Comparison of ENCODE assay signal across 1 cellular context in the genomic region with DNA sequence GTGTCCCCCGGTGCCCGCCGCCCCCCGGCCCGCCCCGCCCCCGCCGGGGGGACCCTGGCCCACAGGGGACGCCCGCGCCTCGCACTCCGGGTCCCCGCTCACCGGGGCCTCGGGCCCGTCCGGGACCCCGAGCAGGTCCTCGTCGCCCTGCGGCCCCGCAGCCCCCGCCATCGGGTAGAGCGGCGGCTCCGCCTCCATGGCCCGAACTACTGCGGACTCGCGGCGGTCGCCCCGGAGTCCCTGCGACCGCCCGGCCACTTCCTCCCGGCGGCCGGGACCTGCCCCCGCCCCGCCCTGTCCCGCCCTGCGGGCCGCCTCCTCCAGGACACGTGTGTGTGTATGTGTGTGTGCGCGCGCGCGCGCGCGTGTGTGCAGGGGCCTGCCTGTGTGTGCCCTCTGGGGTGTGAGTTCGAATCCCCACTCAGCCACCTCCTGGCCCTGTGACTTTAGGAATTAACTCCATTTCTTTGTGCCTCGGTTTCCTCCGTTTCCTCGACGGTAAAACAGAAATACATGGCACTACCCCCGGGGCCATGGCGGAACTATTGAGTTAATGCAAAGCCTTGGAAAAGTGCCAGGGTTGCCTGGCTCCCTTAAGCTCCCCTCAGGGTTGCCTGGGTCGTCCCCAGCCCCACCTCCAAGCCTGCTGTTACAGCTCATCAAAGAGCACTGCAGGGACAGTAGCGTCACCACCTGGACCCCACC.
TF ChIP-seq lines count a peak whose summit lies in the region.

A gene with protein sequence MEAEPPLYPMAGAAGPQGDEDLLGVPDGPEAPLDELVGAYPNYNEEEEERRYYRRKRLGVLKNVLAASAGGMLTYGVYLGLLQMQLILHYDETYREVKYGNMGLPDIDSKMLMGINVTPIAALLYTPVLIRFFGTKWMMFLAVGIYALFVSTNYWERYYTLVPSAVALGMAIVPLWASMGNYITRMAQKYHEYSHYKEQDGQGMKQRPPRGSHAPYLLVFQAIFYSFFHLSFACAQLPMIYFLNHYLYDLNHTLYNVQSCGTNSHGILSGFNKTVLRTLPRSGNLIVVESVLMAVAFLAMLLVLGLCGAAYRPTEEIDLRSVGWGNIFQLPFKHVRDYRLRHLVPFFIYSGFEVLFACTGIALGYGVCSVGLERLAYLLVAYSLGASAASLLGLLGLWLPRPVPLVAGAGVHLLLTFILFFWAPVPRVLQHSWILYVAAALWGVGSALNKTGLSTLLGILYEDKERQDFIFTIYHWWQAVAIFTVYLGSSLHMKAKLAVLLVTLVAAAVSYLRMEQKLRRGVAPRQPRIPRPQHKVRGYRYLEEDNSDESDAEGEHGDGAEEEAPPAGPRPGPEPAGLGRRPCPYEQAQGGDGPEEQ (minus strand): TSS at position 252 of the 705 bp plus-strand sequence. CDS start 54 bp downstream, at position 198.

TF ChIP-seq in HepG2, 621 proteins besides CTCF, POLR2A, EP300 and RAD21 (continued from another document and continues in another):
- TF ChIP-seq, protein P1, sequence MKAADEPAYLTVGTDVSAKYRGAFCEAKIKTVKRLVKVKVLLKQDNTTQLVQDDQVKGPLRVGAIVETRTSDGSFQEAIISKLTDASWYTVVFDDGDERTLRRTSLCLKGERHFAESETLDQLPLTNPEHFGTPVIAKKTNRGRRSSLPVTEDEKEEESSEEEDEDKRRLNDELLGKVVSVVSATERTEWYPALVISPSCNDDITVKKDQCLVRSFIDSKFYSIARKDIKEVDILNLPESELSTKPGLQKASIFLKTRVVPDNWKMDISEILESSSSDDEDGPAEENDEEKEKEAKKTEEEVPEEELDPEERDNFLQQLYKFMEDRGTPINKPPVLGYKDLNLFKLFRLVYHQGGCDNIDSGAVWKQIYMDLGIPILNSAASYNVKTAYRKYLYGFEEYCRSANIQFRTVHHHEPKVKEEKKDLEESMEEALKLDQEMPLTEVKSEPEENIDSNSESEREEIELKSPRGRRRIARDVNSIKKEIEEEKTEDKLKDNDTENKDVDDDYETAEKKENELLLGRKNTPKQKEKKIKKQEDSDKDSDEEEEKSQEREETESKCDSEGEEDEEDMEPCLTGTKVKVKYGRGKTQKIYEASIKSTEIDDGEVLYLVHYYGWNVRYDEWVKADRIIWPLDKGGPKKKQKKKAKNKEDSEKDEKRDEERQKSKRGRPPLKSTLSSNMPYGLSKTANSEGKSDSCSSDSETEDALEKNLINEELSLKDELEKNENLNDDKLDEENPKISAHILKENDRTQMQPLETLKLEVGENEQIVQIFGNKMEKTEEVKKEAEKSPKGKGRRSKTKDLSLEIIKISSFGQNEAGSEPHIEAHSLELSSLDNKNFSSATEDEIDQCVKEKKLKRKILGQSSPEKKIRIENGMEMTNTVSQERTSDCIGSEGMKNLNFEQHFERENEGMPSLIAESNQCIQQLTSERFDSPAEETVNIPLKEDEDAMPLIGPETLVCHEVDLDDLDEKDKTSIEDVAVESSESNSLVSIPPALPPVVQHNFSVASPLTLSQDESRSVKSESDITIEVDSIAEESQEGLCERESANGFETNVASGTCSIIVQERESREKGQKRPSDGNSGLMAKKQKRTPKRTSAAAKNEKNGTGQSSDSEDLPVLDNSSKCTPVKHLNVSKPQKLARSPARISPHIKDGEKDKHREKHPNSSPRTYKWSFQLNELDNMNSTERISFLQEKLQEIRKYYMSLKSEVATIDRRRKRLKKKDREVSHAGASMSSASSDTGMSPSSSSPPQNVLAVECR (CRISPR knock-in tag; IDR thresholded peaks at IDR 0.05; ENCODE audit: borderline replicate concordance): peak; percentile 54; the same call in 1 of the 2 replicates
- no peak for TF ChIP-seq ZNF605 (CRISPR knock-in tag; IDR thresholded peaks at IDR 0.05)
- no peak for TF ChIP-seq CAMTA2 (CRISPR knock-in tag; IDR thresholded peaks at IDR 0.05; ENCODE audit: borderline replicate concordance)
- no peak for TF ChIP-seq ATRX (CRISPR knock-in tag; IDR thresholded peaks at IDR 0.05; ENCODE audit: borderline replicate concordance)
- peak; percentile 39; the same call in 1 of the 2 replicates for TF ChIP-seq ERF (CRISPR knock-in tag; IDR thresholded peaks at IDR 0.05)
- peak; percentile 46 for TF ChIP-seq HDAC1 (CRISPR knock-in tag; IDR thresholded peaks at IDR 0.05)
- TF ChIP-seq HDAC2 (CRISPR knock-in tag; IDR thresholded peaks at IDR 0.05): peak; percentile 29; the same call in 1 of the 2 replicates
- TF ChIP-seq KAT8 (CRISPR knock-in tag; IDR thresholded peaks at IDR 0.05): no peak
- TF ChIP-seq RBFOX2 (IDR thresholded peaks at IDR 0.05; ENCODE audit: low read depth, low read length): peak; percentile 75
- no peak for TF ChIP-seq NFE2L1 (CRISPR knock-in tag; IDR thresholded peaks at IDR 0.05; ENCODE audit: borderline replicate concordance)
- TF ChIP-seq HOXA3 (CRISPR knock-in tag; IDR thresholded peaks at IDR 0.05): peak; percentile 28; the same call in 1 of the 2 replicates
- peak; percentile 61; the same call in 1 of the 2 replicates for TF ChIP-seq ZMYM4 (CRISPR knock-in tag; IDR thresholded peaks at IDR 0.05)
- TF ChIP-seq ZBTB8A (CRISPR knock-in tag; IDR thresholded peaks at IDR 0.05; ENCODE audit: borderline replicate concordance, low read depth): no peak
- TF ChIP-seq PAF1 (CRISPR knock-in tag; IDR thresholded peaks at IDR 0.05): no peak
- TF ChIP-seq, protein P2, sequence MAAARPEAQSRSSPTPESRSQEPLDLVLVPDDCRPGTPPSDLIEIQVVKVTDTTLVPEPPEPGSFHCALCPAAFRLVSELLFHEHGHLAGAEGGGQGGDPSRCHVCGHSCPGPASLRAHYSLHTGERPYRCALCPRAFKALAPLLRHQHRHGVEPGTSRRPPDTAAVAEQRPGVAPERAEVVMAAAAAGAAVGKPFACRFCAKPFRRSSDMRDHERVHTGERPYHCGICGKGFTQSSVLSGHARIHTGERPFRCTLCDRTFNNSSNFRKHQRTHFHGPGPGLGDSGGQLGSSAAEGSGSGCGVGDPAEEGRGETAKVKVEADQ (CRISPR knock-in tag; IDR thresholded peaks at IDR 0.05; ENCODE audit: borderline replicate concordance): peak; percentile 54; the same call in 1 of the 2 replicates
- TF ChIP-seq, protein P3, sequence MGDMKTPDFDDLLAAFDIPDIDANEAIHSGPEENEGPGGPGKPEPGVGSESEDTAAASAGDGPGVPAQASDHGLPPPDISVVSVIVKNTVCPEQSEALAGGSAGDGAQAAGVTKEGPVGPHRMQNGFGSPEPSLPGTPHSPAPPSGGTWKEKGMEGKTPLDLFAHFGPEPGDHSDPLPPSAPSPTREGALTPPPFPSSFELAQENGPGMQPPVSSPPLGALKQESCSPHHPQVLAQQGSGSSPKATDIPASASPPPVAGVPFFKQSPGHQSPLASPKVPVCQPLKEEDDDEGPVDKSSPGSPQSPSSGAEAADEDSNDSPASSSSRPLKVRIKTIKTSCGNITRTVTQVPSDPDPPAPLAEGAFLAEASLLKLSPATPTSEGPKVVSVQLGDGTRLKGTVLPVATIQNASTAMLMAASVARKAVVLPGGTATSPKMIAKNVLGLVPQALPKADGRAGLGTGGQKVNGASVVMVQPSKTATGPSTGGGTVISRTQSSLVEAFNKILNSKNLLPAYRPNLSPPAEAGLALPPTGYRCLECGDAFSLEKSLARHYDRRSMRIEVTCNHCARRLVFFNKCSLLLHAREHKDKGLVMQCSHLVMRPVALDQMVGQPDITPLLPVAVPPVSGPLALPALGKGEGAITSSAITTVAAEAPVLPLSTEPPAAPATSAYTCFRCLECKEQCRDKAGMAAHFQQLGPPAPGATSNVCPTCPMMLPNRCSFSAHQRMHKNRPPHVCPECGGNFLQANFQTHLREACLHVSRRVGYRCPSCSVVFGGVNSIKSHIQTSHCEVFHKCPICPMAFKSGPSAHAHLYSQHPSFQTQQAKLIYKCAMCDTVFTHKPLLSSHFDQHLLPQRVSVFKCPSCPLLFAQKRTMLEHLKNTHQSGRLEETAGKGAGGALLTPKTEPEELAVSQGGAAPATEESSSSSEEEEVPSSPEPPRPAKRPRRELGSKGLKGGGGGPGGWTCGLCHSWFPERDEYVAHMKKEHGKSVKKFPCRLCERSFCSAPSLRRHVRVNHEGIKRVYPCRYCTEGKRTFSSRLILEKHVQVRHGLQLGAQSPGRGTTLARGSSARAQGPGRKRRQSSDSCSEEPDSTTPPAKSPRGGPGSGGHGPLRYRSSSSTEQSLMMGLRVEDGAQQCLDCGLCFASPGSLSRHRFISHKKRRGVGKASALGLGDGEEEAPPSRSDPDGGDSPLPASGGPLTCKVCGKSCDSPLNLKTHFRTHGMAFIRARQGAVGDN (CRISPR knock-in tag; IDR thresholded peaks at IDR 0.05): peak; percentile 75
- TF ChIP-seq, protein P4, sequence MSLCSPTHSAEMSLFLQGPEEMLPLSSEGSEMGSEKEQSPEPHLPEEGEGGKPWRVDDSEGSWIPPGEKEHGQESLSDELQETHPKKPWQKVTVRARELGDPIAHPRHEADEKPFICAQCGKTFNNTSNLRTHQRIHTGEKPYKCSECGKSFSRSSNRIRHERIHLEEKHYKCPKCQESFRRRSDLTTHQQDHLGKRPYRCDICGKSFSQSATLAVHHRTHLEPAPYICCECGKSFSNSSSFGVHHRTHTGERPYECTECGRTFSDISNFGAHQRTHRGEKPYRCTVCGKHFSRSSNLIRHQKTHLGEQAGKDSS (CRISPR knock-in tag; IDR thresholded peaks at IDR 0.05; ENCODE audit: borderline replicate concordance, low read depth): peak; percentile 29; the same call in 1 of the 2 replicates
- TF ChIP-seq HNRNPLL (IDR thresholded peaks at IDR 0.05; ENCODE audit: low read depth, low read length, poor library complexity, severe bottlenecking): peak; percentile 25
- TF ChIP-seq, protein P5, sequence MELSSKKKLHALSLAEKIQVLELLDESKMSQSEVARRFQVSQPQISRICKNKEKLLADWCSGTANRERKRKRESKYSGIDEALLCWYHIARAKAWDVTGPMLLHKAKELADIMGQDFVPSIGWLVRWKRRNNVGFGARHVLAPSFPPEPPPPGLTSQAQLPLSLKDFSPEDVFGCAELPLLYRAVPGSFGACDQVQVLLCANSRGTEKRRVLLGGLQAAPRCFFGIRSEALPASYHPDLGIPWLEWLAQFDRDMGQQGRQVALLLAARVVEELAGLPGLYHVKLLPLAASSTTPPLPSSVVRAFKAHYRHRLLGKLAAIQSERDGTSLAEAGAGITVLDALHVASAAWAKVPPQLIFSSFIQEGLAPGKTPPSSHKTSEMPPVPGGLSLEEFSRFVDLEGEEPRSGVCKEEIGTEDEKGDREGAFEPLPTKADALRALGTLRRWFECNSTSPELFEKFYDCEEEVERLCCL (CRISPR knock-in tag; IDR thresholded peaks at IDR 0.05; ENCODE audit: borderline replicate concordance): no peak
- no peak for TF ChIP-seq SOX6 (IDR thresholded peaks at IDR 0.05)
- TF ChIP-seq SOX6 (CRISPR knock-in tag; IDR thresholded peaks at IDR 0.05): no peak; the same call in 1 of the 2 replicates
- TF ChIP-seq, protein P6, sequence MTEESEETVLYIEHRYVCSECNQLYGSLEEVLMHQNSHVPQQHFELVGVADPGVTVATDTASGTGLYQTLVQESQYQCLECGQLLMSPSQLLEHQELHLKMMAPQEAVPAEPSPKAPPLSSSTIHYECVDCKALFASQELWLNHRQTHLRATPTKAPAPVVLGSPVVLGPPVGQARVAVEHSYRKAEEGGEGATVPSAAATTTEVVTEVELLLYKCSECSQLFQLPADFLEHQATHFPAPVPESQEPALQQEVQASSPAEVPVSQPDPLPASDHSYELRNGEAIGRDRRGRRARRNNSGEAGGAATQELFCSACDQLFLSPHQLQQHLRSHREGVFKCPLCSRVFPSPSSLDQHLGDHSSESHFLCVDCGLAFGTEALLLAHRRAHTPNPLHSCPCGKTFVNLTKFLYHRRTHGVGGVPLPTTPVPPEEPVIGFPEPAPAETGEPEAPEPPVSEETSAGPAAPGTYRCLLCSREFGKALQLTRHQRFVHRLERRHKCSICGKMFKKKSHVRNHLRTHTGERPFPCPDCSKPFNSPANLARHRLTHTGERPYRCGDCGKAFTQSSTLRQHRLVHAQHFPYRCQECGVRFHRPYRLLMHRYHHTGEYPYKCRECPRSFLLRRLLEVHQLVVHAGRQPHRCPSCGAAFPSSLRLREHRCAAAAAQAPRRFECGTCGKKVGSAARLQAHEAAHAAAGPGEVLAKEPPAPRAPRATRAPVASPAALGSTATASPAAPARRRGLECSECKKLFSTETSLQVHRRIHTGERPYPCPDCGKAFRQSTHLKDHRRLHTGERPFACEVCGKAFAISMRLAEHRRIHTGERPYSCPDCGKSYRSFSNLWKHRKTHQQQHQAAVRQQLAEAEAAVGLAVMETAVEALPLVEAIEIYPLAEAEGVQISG (CRISPR knock-in tag; IDR thresholded peaks at IDR 0.05): 0 out of 2 replicates have a peak, but pooled peaks have one; percentile 28
- peak; percentile 46; the same call in 1 of the 2 replicates for TF ChIP-seq ZBTB38 (CRISPR knock-in tag; IDR thresholded peaks at IDR 0.05)
- TF ChIP-seq YEATS4 (CRISPR knock-in tag; IDR thresholded peaks at IDR 0.05; ENCODE audit: borderline replicate concordance): peak; percentile 18; the same call in 1 of the 2 replicates
- TF ChIP-seq, protein P7, sequence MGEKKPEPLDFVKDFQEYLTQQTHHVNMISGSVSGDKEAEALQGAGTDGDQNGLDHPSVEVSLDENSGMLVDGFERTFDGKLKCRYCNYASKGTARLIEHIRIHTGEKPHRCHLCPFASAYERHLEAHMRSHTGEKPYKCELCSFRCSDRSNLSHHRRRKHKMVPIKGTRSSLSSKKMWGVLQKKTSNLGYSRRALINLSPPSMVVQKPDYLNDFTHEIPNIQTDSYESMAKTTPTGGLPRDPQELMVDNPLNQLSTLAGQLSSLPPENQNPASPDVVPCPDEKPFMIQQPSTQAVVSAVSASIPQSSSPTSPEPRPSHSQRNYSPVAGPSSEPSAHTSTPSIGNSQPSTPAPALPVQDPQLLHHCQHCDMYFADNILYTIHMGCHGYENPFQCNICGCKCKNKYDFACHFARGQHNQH (CRISPR knock-in tag; IDR thresholded peaks at IDR 0.05): peak; percentile 54; the same call in 1 of the 2 replicates
